In genomic region chr12:50567926-50568325, GRCh38 we compare ENCODE assay signal across 13 cellular contexts.
DNase-seq lines count a peak whose midpoint lies in the region; ATAC-seq and TF ChIP-seq lines count a peak whose summit lies in the region.
"Had no signal": no experiment of that assay in that cellular context is flagged by ENCODE, and none has a peak within 500 bp of the region (broad histone marks: within the 10 kb centered on the region; RNA-seq: fewer than 3 reads in every experiment).

No MANE protein-coding gene starts in this region.

- DNase-seq in left ventricle myocardium inferior (no peak), Right ventricle myocardium inferior (ENCODE audit: missing footprints) (no peak), esophagus muscularis mucosa (ENCODE audit: extremely low spot score) (no peak), neural progenitor cell (ENCODE audit: low spot score) (no peak), putamen (ENCODE audit: low spot score) (no peak), epidermal melanocyte (ENCODE audit: insufficient read length, low spot score) (no peak), hepatic stellate cell (ENCODE audit: low spot score) (no peak)
- DNase-seq: AML-193, NCI-H2171, SW 1271 had no signal

- 42% methylated on average over 1 of the region's 1 CpG for WGBS in esophagus muscularis mucosa

- no peak for TF ChIP-seq POLR2A in esophagus muscularis mucosa (IDR thresholded peaks at IDR 0.05; ENCODE audit: low read depth)

- H3K4me1 ChIP-seq in left ventricle myocardium inferior (peaks cover 74% of the 10 kb centered on the region), esophagus muscularis mucosa (peaks cover 42 to 78% (median 68%) of the 10 kb centered on the region in 4 donors), neural progenitor cell (peaks cover 31% of the 10 kb centered on the region)

- no peak overlapping the region for H3K4me3 ChIP-seq in left ventricle myocardium inferior
- no peak overlapping the region for H3K4me3 ChIP-seq in esophagus muscularis mucosa
- H3K4me3 ChIP-seq in neural progenitor cell, result no peak overlapping the region

- no peak for ATAC-seq in Right ventricle myocardium inferior
- ATAC-seq in GM21786 (IDR thresholded peaks at IDR 0.05; ENCODE audit: unreplicated experiment), result no peak
- ATAC-seq: HCT116 had no signal

- H3K4me1 Mint-ChIP-seq in neural progenitor cell, result peaks cover 6% of the 10 kb centered on the region

- peaks cover 22% of the 10 kb centered on the region for H3F3A ChIP-seq in neural progenitor cell (ENCODE audit: low read depth)

- H3K27ac ChIP-seq in left ventricle myocardium inferior (replicated peaks), result peak overlapping the region; percentile 75
- peak overlapping the region; percentile 16 to 71 (median 58) for H3K27ac ChIP-seq in esophagus muscularis mucosa (replicated peaks in 1 of 4)
- H3K27ac ChIP-seq in neural progenitor cell, result peak overlapping the region; percentile 86

- peaks cover 19% of the 10 kb centered on the region for H4K20me1 ChIP-seq in neural progenitor cell (ENCODE audit: low read depth)

- no peaks in the 10 kb centered on the region for H3K36me3 ChIP-seq in left ventricle myocardium inferior
- no peaks in the 10 kb centered on the region for H3K36me3 ChIP-seq in esophagus muscularis mucosa
- H3K36me3 ChIP-seq in neural progenitor cell, result no peaks in the 10 kb centered on the region

- H3K4me2 ChIP-seq in neural progenitor cell, result peak overlapping the region; percentile 33

- no peak overlapping the region for H3K4me3 Mint-ChIP-seq in neural progenitor cell
- H3K4me3 Mint-ChIP-seq: activated T-helper 1 cell treated with anti-CD3 and anti-CD28 coated beads, Interleukin-12 subunit alpha, Interleukin-12 subunit beta, Interleukin-2, Interleukin-4 antibody, amounts not matched to agents 30 ng/mL and 10 ng/mL and 1 ng/mL, durations not matched to agents 14 hours and 24 hours and 36 hours had no signal

- no peak overlapping the region for H2AFZ ChIP-seq in neural progenitor cell (replicated peaks)

- no peak overlapping the region for H3K9ac ChIP-seq in neural progenitor cell

- H3K27me3 Mint-ChIP-seq in neural progenitor cell (ENCODE audit: insufficient read depth, low read depth), result peaks cover 2% of the 10 kb centered on the region

- H3K27ac Mint-ChIP-seq in neural progenitor cell, result peak overlapping the region; percentile 57
- H3K27ac Mint-ChIP-seq: activated T-helper 1 cell treated with anti-CD3 and anti-CD28 coated beads, Interleukin-12 subunit alpha, Interleukin-12 subunit beta, Interleukin-2, Interleukin-4 antibody, amounts not matched to agents 30 ng/mL and 10 ng/mL and 1 ng/mL, durations not matched to agents 14 hours and 24 hours and 36 hours had no signal

- no peaks in the 10 kb centered on the region for H3K9me3 Mint-ChIP-seq in neural progenitor cell
- H3K9me3 Mint-ChIP-seq: activated T-helper 1 cell treated with anti-CD3 and anti-CD28 coated beads, Interleukin-12 subunit alpha, Interleukin-12 subunit beta, Interleukin-2, Interleukin-4 antibody, amounts not matched to agents 30 ng/mL and 10 ng/mL and 1 ng/mL, durations not matched to agents 14 hours and 24 hours and 36 hours had no signal

- H3K79me2 ChIP-seq in neural progenitor cell (ENCODE audit: low read depth), result peaks cover 74% of the 10 kb centered on the region

- intact Hi-C loops in left ventricle myocardium inferior (cut with micrococcal nuclease) (no loop called here), Right ventricle myocardium inferior (cut with DNase I) (no loop called here), esophagus muscularis mucosa (cut with DNase I) (loop anchor here (5.0 kb wide), 1 partner anchor 54 kb away; no protein-coding TSS in a partner anchor)

- H3K27me3 ChIP-seq in left ventricle myocardium inferior (ENCODE audit: low read depth), result no peaks in the 10 kb centered on the region
- H3K27me3 ChIP-seq in esophagus muscularis mucosa, result no peaks in the 10 kb centered on the region
- H3K27me3 ChIP-seq in neural progenitor cell, result no peaks in the 10 kb centered on the region

- TF ChIP-seq CTCF in left ventricle myocardium inferior (IDR thresholded peaks at IDR 0.05; ENCODE audit: borderline replicate concordance), result no peak
- no peak for TF ChIP-seq CTCF in esophagus muscularis mucosa (IDR thresholded peaks at IDR 0.05)
- TF ChIP-seq CTCF in neural progenitor cell (IDR thresholded peaks at IDR 0.05), result no peak

- no peaks in the 10 kb centered on the region for H3K9me3 ChIP-seq in left ventricle myocardium inferior (replicated peaks)
- no peaks in the 10 kb centered on the region for H3K9me3 ChIP-seq in esophagus muscularis mucosa
- H3K9me3 ChIP-seq in neural progenitor cell (ENCODE audit: low read depth), result no peaks in the 10 kb centered on the region

- TF ChIP-seq EP300 in esophagus muscularis mucosa (IDR thresholded peaks at IDR 0.05), result no peak

- H3K36me3 Mint-ChIP-seq in neural progenitor cell, result peaks cover 3% of the 10 kb centered on the region
